Comparison of ENCODE assay signal across 1 cellular context in the genomic region with DNA sequence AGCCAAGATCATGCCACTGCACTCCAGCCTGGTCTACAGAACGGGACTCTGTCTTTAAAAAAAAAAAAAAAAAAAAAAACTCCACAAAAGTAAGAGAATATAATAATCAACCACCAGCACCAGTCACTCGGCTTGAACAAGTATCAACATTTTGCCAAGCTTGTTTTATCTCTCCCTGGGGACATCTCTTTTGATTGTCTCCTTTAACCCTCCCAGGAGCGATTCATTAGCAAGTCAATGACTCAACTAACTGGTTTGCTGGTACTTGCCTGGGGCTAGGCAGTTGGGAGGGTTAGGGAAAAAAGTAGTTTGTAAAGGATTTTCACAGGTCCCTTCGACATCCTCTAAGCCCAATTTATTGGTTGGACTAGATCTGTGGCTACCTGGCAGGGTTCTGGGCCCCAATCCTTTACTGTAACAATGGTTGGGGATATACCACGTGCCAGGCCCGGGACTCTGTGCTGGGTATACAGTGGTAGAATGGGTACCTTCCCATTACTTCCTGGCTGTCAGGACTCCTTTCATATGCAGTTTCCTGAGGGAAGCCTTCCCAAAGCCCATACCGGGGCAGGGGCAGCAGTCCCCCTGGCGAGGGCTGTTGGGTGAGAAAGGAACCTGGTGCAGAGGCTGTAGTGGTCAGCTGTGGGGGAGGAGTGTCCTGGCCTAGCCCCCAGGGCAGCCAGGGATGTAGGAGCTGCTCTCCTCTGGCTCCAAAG.
A peak's percentile ranks its signal among the peaks of the same experiment; 100 is the strongest.
TF ChIP-seq lines count a peak whose summit lies in the region.

No MANE protein-coding gene starts in this region.

TF ChIP-seq in H1, 55 proteins besides CTCF, POLR2A, EP300 and RAD21:
- no peak for TF ChIP-seq RNF2 (IDR thresholded peaks at IDR 0.05; ENCODE audit: borderline replicate concordance, low read depth, low read length, missing control alignments, poor library complexity, severe bottlenecking)
- peak; percentile 98 for TF ChIP-seq ASH2L (IDR thresholded peaks at IDR 0.05; ENCODE audit: low read length)
- 0 out of 2 replicates have a peak, but pooled peaks have one; percentile 19 for TF ChIP-seq POU5F1 (IDR thresholded peaks at IDR 0.05; ENCODE audit: low read depth, low read length)
- TF ChIP-seq, protein P1, sequence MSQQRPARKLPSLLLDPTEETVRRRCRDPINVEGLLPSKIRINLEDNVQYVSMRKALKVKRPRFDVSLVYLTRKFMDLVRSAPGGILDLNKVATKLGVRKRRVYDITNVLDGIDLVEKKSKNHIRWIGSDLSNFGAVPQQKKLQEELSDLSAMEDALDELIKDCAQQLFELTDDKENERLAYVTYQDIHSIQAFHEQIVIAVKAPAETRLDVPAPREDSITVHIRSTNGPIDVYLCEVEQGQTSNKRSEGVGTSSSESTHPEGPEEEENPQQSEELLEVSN (IDR thresholded peaks at IDR 0.05): peak; percentile 27
- TF ChIP-seq, protein P2, sequence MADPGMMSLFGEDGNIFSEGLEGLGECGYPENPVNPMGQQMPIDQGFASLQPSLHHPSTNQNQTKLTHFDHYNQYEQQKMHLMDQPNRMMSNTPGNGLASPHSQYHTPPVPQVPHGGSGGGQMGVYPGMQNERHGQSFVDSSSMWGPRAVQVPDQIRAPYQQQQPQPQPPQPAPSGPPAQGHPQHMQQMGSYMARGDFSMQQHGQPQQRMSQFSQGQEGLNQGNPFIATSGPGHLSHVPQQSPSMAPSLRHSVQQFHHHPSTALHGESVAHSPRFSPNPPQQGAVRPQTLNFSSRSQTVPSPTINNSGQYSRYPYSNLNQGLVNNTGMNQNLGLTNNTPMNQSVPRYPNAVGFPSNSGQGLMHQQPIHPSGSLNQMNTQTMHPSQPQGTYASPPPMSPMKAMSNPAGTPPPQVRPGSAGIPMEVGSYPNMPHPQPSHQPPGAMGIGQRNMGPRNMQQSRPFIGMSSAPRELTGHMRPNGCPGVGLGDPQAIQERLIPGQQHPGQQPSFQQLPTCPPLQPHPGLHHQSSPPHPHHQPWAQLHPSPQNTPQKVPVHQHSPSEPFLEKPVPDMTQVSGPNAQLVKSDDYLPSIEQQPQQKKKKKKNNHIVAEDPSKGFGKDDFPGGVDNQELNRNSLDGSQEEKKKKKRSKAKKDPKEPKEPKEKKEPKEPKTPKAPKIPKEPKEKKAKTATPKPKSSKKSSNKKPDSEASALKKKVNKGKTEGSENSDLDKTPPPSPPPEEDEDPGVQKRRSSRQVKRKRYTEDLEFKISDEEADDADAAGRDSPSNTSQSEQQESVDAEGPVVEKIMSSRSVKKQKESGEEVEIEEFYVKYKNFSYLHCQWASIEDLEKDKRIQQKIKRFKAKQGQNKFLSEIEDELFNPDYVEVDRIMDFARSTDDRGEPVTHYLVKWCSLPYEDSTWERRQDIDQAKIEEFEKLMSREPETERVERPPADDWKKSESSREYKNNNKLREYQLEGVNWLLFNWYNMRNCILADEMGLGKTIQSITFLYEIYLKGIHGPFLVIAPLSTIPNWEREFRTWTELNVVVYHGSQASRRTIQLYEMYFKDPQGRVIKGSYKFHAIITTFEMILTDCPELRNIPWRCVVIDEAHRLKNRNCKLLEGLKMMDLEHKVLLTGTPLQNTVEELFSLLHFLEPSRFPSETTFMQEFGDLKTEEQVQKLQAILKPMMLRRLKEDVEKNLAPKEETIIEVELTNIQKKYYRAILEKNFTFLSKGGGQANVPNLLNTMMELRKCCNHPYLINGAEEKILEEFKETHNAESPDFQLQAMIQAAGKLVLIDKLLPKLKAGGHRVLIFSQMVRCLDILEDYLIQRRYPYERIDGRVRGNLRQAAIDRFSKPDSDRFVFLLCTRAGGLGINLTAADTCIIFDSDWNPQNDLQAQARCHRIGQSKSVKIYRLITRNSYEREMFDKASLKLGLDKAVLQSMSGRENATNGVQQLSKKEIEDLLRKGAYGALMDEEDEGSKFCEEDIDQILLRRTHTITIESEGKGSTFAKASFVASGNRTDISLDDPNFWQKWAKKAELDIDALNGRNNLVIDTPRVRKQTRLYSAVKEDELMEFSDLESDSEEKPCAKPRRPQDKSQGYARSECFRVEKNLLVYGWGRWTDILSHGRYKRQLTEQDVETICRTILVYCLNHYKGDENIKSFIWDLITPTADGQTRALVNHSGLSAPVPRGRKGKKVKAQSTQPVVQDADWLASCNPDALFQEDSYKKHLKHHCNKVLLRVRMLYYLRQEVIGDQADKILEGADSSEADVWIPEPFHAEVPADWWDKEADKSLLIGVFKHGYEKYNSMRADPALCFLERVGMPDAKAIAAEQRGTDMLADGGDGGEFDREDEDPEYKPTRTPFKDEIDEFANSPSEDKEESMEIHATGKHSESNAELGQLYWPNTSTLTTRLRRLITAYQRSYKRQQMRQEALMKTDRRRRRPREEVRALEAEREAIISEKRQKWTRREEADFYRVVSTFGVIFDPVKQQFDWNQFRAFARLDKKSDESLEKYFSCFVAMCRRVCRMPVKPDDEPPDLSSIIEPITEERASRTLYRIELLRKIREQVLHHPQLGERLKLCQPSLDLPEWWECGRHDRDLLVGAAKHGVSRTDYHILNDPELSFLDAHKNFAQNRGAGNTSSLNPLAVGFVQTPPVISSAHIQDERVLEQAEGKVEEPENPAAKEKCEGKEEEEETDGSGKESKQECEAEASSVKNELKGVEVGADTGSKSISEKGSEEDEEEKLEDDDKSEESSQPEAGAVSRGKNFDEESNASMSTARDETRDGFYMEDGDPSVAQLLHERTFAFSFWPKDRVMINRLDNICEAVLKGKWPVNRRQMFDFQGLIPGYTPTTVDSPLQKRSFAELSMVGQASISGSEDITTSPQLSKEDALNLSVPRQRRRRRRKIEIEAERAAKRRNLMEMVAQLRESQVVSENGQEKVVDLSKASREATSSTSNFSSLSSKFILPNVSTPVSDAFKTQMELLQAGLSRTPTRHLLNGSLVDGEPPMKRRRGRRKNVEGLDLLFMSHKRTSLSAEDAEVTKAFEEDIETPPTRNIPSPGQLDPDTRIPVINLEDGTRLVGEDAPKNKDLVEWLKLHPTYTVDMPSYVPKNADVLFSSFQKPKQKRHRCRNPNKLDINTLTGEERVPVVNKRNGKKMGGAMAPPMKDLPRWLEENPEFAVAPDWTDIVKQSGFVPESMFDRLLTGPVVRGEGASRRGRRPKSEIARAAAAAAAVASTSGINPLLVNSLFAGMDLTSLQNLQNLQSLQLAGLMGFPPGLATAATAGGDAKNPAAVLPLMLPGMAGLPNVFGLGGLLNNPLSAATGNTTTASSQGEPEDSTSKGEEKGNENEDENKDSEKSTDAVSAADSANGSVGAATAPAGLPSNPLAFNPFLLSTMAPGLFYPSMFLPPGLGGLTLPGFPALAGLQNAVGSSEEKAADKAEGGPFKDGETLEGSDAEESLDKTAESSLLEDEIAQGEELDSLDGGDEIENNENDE (IDR thresholded peaks at IDR 0.05; ENCODE audit: insufficient replicate concordance, low read length): peak; percentile 71
- no peak for TF ChIP-seq CBX5 (IDR thresholded peaks at IDR 0.05; ENCODE audit: low read depth, low read length)
- no peak for TF ChIP-seq SRF (IDR thresholded peaks at IDR 0.05; ENCODE audit: low read depth, low read length)
- no peak for TF ChIP-seq GABPA (IDR thresholded peaks at IDR 0.05; ENCODE audit: borderline replicate concordance, insufficient read depth, low read length)
- TF ChIP-seq, protein P3, sequence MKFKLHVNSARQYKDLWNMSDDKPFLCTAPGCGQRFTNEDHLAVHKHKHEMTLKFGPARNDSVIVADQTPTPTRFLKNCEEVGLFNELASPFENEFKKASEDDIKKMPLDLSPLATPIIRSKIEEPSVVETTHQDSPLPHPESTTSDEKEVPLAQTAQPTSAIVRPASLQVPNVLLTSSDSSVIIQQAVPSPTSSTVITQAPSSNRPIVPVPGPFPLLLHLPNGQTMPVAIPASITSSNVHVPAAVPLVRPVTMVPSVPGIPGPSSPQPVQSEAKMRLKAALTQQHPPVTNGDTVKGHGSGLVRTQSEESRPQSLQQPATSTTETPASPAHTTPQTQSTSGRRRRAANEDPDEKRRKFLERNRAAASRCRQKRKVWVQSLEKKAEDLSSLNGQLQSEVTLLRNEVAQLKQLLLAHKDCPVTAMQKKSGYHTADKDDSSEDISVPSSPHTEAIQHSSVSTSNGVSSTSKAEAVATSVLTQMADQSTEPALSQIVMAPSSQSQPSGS (IDR thresholded peaks at IDR 0.05; ENCODE audit: low read length): no peak
- no peak for TF ChIP-seq SP4 (IDR thresholded peaks at IDR 0.05; ENCODE audit: low read length)
- 0 out of 2 replicates have a peak, but pooled peaks have one; percentile 14 for TF ChIP-seq JUND (IDR thresholded peaks at IDR 0.05; ENCODE audit: low read length)
- TF ChIP-seq BRCA1 (IDR thresholded peaks at IDR 0.05; ENCODE audit: low read depth, low read length): no peak
- 0 out of 2 replicates have a peak, but pooled peaks have one; percentile 62 for TF ChIP-seq TCF12 (IDR thresholded peaks at IDR 0.05; ENCODE audit: low read depth, low read length)
- TF ChIP-seq JUN (IDR thresholded peaks at IDR 0.05; ENCODE audit: low read depth, low read length): no peak
- TF ChIP-seq SAP30 (IDR thresholded peaks at IDR 0.05; ENCODE audit: insufficient read depth, insufficient replicate concordance, low read length): peak; percentile 76
- peak; percentile 78; the same call in 1 of the 2 replicates for TF ChIP-seq SP1 (IDR thresholded peaks at IDR 0.05; ENCODE audit: low read depth, low read length)
- TF ChIP-seq SIN3A (conservative IDR thresholded peaks at IDR 0.05 in 1 of 2, IDR thresholded peaks at IDR 0.05 in 1 of 2; ENCODE audit: low read depth in 1 of 2, low read length in 2 of 2): peak in 1 of 2 experiments; percentile 31; a peak in 1 of 4 replicates
- no peak for TF ChIP-seq ZNF274 (IDR thresholded peaks at IDR 0.05; ENCODE audit: borderline replicate concordance, extremely low read depth, low read length)
- TF ChIP-seq RBBP5 (IDR thresholded peaks at IDR 0.05; ENCODE audit: borderline replicate concordance, low read depth, low read length): peak; percentile 93; the same call in 1 of the 2 replicates
- TF ChIP-seq, protein P4, sequence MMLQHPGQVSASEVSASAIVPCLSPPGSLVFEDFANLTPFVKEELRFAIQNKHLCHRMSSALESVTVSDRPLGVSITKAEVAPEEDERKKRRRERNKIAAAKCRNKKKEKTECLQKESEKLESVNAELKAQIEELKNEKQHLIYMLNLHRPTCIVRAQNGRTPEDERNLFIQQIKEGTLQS (IDR thresholded peaks at IDR 0.05; ENCODE audit: insufficient read depth, low read depth, low read length): peak; percentile 68
- TF ChIP-seq TEAD4 (IDR thresholded peaks at IDR 0.05; ENCODE audit: low read depth, low read length): no peak
- peak in 1 of 2 experiments; percentile 19 for TF ChIP-seq BCL11A (IDR thresholded peaks at IDR 0.05; ENCODE audit: low read depth in 2 of 2, low read length in 2 of 2)
- no peak for TF ChIP-seq SIRT6 (IDR thresholded peaks at IDR 0.05; ENCODE audit: low read length)
- peak; percentile 14; the same call in 1 of the 2 replicates for TF ChIP-seq YY1 (IDR thresholded peaks at IDR 0.05; ENCODE audit: low read depth, low read length)
- TF ChIP-seq TAF7 (optimal IDR thresholded peaks at IDR 0.05; ENCODE audit: borderline replicate concordance, low read depth, low read length): no peak
- no peak for TF ChIP-seq CEBPB (IDR thresholded peaks at IDR 0.05; ENCODE audit: low read depth, low read length)
- no peak for TF ChIP-seq CHD2 (IDR thresholded peaks at IDR 0.05; ENCODE audit: low read length)
- TF ChIP-seq NANOG (IDR thresholded peaks at IDR 0.05; ENCODE audit: insufficient read depth, low read depth, low read length, poor library complexity, severe bottlenecking): peak; percentile 58
- no peak for TF ChIP-seq TBP (IDR thresholded peaks at IDR 0.05; ENCODE audit: low read depth, low read length)
- TF ChIP-seq HDAC2 (IDR thresholded peaks at IDR 0.05; ENCODE audit: borderline replicate concordance in 1 of 2, low read depth in 2 of 2, low read length in 2 of 2): 0 out of 4 replicates have a peak, but pooled peaks of 1 of the 2 experiments have one; percentile 56
- TF ChIP-seq TAF1 (IDR thresholded peaks at IDR 0.05; ENCODE audit: low read depth, low read length): no peak
- TF ChIP-seq, protein P5, sequence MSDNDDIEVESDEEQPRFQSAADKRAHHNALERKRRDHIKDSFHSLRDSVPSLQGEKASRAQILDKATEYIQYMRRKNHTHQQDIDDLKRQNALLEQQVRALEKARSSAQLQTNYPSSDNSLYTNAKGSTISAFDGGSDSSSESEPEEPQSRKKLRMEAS (IDR thresholded peaks at IDR 0.05): peak; percentile 87
- peak; percentile 5; the same call in 1 of the 2 replicates for TF ChIP-seq CREB1 (IDR thresholded peaks at IDR 0.05)
- no peak for TF ChIP-seq NRF1 (IDR thresholded peaks at IDR 0.05; ENCODE audit: low read depth, low read length)
- TF ChIP-seq EZH2 (IDR thresholded peaks at IDR 0.05; ENCODE audit: low read depth, low read length, severe bottlenecking): no peak
- TF ChIP-seq, protein P6, sequence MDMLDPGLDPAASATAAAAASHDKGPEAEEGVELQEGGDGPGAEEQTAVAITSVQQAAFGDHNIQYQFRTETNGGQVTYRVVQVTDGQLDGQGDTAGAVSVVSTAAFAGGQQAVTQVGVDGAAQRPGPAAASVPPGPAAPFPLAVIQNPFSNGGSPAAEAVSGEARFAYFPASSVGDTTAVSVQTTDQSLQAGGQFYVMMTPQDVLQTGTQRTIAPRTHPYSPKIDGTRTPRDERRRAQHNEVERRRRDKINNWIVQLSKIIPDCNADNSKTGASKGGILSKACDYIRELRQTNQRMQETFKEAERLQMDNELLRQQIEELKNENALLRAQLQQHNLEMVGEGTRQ (IDR thresholded peaks at IDR 0.05; ENCODE audit: low read length): no peak
- no peak for TF ChIP-seq SP2 (IDR thresholded peaks at IDR 0.05; ENCODE audit: low read length)
